8 cellular contexts compared by ENCODE assay signal in the genomic region with DNA sequence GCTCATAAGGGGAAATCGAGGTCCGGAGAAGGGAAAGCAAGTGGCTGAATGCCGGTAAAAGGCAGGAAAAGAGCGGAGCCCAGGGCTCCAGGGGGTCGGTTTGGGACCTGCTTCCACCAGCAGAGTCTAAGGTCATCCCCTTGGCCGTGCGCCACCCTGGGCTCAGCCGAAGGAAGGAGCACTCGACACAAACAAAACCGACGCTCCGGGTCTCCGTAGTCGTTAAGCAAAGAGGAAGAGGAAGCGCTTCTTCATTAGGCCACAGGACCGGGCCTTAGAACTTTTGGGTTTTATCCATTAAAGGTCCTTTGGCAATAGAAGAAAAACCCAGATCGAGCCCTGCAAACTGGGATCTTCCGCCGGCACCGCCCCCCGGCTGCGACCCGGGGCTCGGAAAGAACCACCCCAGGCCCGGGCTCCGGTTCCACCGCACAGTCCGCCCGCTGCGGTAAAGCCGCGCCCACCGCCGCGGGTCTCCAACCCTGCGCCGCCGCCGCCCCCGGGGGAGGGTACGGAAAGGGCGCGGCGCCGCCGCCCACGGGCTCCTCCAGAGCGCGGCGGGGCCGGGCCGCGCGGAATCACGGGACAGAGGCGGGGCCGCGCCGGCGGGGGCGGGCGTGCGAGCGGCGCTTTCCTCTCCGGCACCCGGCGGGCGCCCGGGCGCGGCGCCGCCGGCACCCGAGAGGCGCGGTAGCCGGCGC. TPM values are rescaled to one million over a fixed set of nuclear protein-coding genes. Genes with fewer than 3 reads are reported as not detected.
DNase-seq lines count a peak whose midpoint lies in the region; ATAC-seq and TF ChIP-seq lines count a peak whose summit lies in the region.

A gene (plus strand): TSS at position 629 of the 701 bp plus-strand sequence. CDS start 189 bp downstream, outside the sequence.

- H3K27ac Mint-ChIP-seq in mesothelial cell of epicardium: peak within 1 kb of the TSS; percentile 96

- ATAC-seq in HG03432 (IDR thresholded peaks at IDR 0.05; ENCODE audit: unreplicated experiment): peak; percentile 73

- TF ChIP-seq POLR2A in GM19193 (IDR thresholded peaks at IDR 0.05; ENCODE audit: extremely low read depth, insufficient read depth, insufficient read length): peak; percentile 61

- peaks cover 24 to 45% (median 28%) of the 10 kb centered on the region in 10 experiments for H3K4me1 ChIP-seq in BLaER1 treated with 17β-estradiol and CSF1 and Interleukin-3, amounts not matched to agents 10 nM and 100 nM

- H3K4me2 ChIP-seq in BLaER1 treated with 17β-estradiol and CSF1 and Interleukin-3, amounts not matched to agents 10 nM and 100 nM: peak within 1 kb of the TSS; percentile 84 to 99 (median 94)

- peak within 1 kb of the TSS; percentile 97 for H3K4me3 Mint-ChIP-seq in mesothelial cell of epicardium

- no peaks in the 10 kb centered on the region for H3K27me3 Mint-ChIP-seq in mesothelial cell of epicardium (ENCODE audit: low read depth)

- H3K4me3 ChIP-seq in BLaER1 treated with 17β-estradiol and CSF1 and Interleukin-3, amounts not matched to agents 10 nM and 100 nM: peak within 1 kb of the TSS; percentile 83 to 97 (median 96)

- H3K9ac ChIP-seq in BLaER1 treated with 17β-estradiol and CSF1 and Interleukin-3, amounts not matched to agents 10 nM and 100 nM: peak within 1 kb of the TSS; percentile 86 to 96 (median 90)

- H3K36me3 ChIP-seq in BLaER1 treated with 17β-estradiol and CSF1 and Interleukin-3, amounts not matched to agents 10 nM and 100 nM: peaks cover 11 to 26% (median 20%) of the 10 kb centered on the region in 11 experiments

- H4K20me1 ChIP-seq in BLaER1 treated with 17β-estradiol and CSF1 and Interleukin-3, amounts not matched to agents 10 nM and 100 nM: peaks cover 7 to 44% (median 26%) of the 10 kb centered on the region in 11 experiments; a peak in 16 of 22 replicates

- H3K36me3 Mint-ChIP-seq in mesothelial cell of epicardium: peaks cover 9% of the 10 kb centered on the region

- DNase-seq in NOMO-1 treated with DMSO at 0.1 percent for 48 hours (lab: John Stamatoyannopoulos, UW; ENCODE audit: unreplicated experiment) (peak; percentile 67), mesothelial cell of epicardium (ENCODE audit: low spot score in 2 of 2, unreplicated experiment in 2 of 2) (peak; percentile 66 to 79)
- DNase-seq in activated CD8-positive, alpha-beta memory T cell treated with anti-CD3 and anti-CD28 coated beads, Interleukin-2, amount 50 U/mL, for 4 hours: peak; percentile 83
- DNase-seq in stimulated activated CD8-positive, alpha-beta memory T cell treated with anti-CD3 and anti-CD28 coated beads, Interleukin-15, amount 100 ng/mL, for 4 hours (ENCODE audit: low read depth in 2 of 2): peak; percentile 55 to 59

- H3K27me3 ChIP-seq in BLaER1 treated with 17β-estradiol and CSF1 and Interleukin-3, amounts not matched to agents 10 nM and 100 nM: no peaks in the 10 kb centered on the region

- TF ChIP-seq CTCF in mesothelial cell of epicardium (IDR thresholded peaks at IDR 0.05; ENCODE audit: unreplicated experiment): no peak

- H3K9me3 ChIP-seq in BLaER1 treated with 17β-estradiol and CSF1 and Interleukin-3, amounts not matched to agents 10 nM and 100 nM (replicated peaks in 1 of 11): peaks cover 0 to 16% (median 9%) of the 10 kb centered on the region in 11 experiments; a peak in 13 of 22 replicates

- no peaks in the 10 kb centered on the region for H3K9me3 Mint-ChIP-seq in mesothelial cell of epicardium

- peak within 1 kb of the TSS; percentile 69 to 93 (median 90) for H3K27ac ChIP-seq in BLaER1 treated with 17β-estradiol and CSF1 and Interleukin-3, amounts not matched to agents 10 nM and 100 nM

- peaks cover 26% of the 10 kb centered on the region for H3K4me1 Mint-ChIP-seq in mesothelial cell of epicardium

- in situ Hi-C loops in endometrial microvascular endothelial cells (cut with HindIII; ENCODE audit: inconsistent ontology term, low pct_unique_long_range_greater_than_20kb, low sequenced_read_pairs): no loop called here

RNA-seq across cellular contexts. Expression of the gene that starts here (rescaled TPM):
- total RNA-seq in endometrial microvascular endothelial cells (ENCODE audit: inconsistent ontology term): 47.6 TPM
- 42.9 to 45.1 TPM (median 43.1 TPM) in 3 replicates for total RNA-seq in mesothelial cell of epicardium

Comparison
In these comparisons a context has a peak if more than half of its experiments do, and no peak if none do; other contexts are left out.
1. Peak in every context shown above with its lines: DNase-seq, ATAC-seq, H3K4me3 ChIP-seq and H3K27ac ChIP-seq.